ENCODE assay signal across 1 cellular context in the genomic region with DNA sequence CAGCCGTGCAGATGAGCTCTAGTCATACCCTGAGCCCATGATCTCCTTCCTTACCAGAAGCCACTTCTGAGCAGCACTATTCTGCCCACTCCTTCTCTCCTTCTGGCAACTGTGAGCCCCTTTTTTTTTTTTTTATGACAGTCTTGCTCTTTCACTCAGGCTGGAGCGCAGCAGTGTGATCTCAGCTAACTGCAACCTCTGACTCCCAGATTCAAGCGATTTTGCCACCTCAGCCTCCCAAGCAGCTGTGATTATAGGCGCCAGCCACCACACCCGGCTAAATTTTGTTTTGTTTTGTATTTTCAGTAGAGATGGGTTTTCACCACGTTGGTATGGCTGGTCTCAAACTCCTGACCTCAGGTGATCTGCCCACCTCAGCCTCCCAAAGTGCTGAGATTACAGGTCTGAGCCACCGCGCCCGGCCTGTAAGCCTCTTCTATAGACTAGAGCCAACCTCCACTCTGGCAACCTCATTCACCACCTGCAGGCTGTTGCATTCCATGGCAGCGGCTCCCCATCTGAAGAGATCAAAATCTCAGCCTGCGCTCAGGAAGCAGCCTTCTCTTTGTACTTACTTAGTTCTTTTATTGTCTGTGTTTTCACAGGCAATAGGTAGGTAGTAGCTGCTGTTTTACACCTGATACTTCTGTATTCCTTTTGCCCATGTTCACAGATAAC.
TF ChIP-seq lines count a peak whose summit lies in the region.

No MANE protein-coding gene starts in this region.

TF ChIP-seq in H1, 55 proteins besides CTCF, POLR2A, EP300 and RAD21:
- TF ChIP-seq TEAD4 (IDR thresholded peaks at IDR 0.05; ENCODE audit: low read depth, low read length) (peak; percentile 65), PHF8 (conservative IDR thresholded peaks at IDR 0.05; ENCODE audit: low read depth, low read length) (no peak)
